ENCODE assay signal across 27 cellular contexts in the genomic region with DNA sequence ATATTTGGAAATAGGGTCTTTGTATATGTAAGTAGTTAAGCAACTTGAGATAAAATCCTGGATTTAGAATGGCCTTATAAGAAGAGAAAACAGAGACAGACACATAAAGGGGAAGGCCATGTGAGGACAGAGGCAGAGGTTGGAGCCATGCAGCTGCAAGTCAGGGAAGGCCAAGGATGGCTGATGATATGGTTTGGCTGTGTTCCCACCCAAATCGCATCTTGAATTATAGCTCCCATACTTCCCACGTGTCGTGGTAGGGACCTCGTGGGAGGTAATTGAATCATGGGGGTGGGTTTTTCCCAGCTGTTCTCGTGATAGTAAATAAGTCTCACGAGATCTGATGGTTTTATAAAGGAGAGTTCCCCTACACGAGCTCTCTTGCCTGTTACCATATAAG.
"Had no signal": no experiment of that assay in that cellular context is flagged by ENCODE, and none has a peak within 500 bp of the region (broad histone marks: within the 10 kb centered on the region; RNA-seq: fewer than 3 reads in every experiment).

No MANE protein-coding gene starts in this region.

- H3K4me2 ChIP-seq: KMS-11 had no signal

- H3K27me3 ChIP-seq: MG63, Peyer's patch had no signal

- H3K4me3 ChIP-seq: MG63, Peyer's patch had no signal

- H3K9ac ChIP-seq: KMS-11 had no signal

- ATAC-seq: activated T-cell treated with anti-CD3 and anti-CD28 coated beads, Interleukin-2, amount 50 U/mL, for 72 hours; T-cell had no signal

- H3K36me3 ChIP-seq: MG63, Peyer's patch had no signal

- H3K9me3 ChIP-seq: MG63, Peyer's patch had no signal

- H3K4me1 ChIP-seq: Peyer's patch had no signal

- FAIRE-seq: TTC549 had no signal

- DNase-seq: activated CD4-positive, alpha-beta memory T cell treated with anti-CD3 and anti-CD28 coated beads, Interleukin-2, amount 10 ng/mL, durations not matched to agents 7 days and 5 days; activated CD4-positive, alpha-beta T cell treated with anti-CD3 and anti-CD28 coated beads, Interleukin-2, amount 10 ng/mL, durations not matched to agents 7 days and 5 days; activated CD4-positive, CD25-positive, alpha-beta regulatory T cell; activated gamma-delta T cell treated with Interleukin-2 at 50 U/mL for 16 hours; activated naive CD4-positive, alpha-beta T cell treated with anti-CD3 and anti-CD28 coated beads, Interleukin-2, amount 10 ng/mL, durations not matched to agents 7 days and 5 days; activated naive CD8-positive, alpha-beta T cell treated with anti-CD3 and anti-CD28 coated beads for 36 hours; activated T-cell treated with anti-CD3 and anti-CD28 coated beads for 4 hours; activated T-cell treated with anti-CD3 and anti-CD28 coated beads, Interleukin-2, amount 50 U/mL, for 72 hours; cerebellar nuclear complex; MG63; MV-4-11; NCI-H1092 treated with DMSO at 0.1 percent for 48 hours; NCI-H1417 treated with DMSO at 0.1 percent for 48 hours; NCI-H1694; NCI-H2029; NCI-H510A; NCI-H69; NK-92 treated with Interleukin-12 subunit alpha and Interleukin-12 subunit beta, amount 100 ng/mL, for 24 hours; OCI-M1; Peyer's patch; SHP77; T-cell; T-helper 2 cell; T1000 had no signal

- H3K27ac ChIP-seq: KMS-11, Peyer's patch, VCaP had no signal
